In genomic region chr7:54663603-54664234, GRCh38 we compare ENCODE assay signal across 9 cellular contexts.
A peak's percentile ranks its signal among the peaks of the same experiment; 100 is the strongest.
DNase-seq lines count a peak whose midpoint lies in the region; ATAC-seq and TF ChIP-seq lines count a peak whose summit lies in the region.
"Had no signal": no experiment of that assay in that cellular context is flagged by ENCODE, and none has a peak within 500 bp of the region (broad histone marks: within the 10 kb centered on the region; RNA-seq: fewer than 3 reads in every experiment).

No MANE protein-coding gene starts in this region.

- intact Hi-C loops in heart left ventricle (cut with DNase I) (no loop called here), left ventricle myocardium superior (cut with micrococcal nuclease) (no loop called here)
- intact Hi-C loops in activated T-helper 2 cell treated with anti-CD3 and anti-CD28 coated beads, Interferon-gamma antibody, Interleukin-2, Interleukin-4, amounts not matched to agents 10 μg/mL and 5 μg/mL and 100 μg/mL, durations not matched to agents 14 hours and 24 hours and 36 hours (cut with micrococcal nuclease), result no loop called here

- ATAC-seq in heart left ventricle (peak in 1 of 4 donors; percentile 9), left ventricle myocardium superior (no peak), lung (ENCODE audit: insufficient read depth, low FRiP score) (peak; percentile 14)

- H3K27ac Mint-ChIP-seq in activated T-helper 2 cell treated with anti-CD3 and anti-CD28 coated beads, Interferon-gamma antibody, Interleukin-2, Interleukin-4, amounts not matched to agents 10 μg/mL and 5 μg/mL and 100 μg/mL, durations not matched to agents 14 hours and 24 hours and 36 hours, result no peak overlapping the region

- TF ChIP-seq CTCF in heart left ventricle (IDR thresholded peaks at IDR 0.05) (no peak), lung (IDR thresholded peaks at IDR 0.05; ENCODE audit: control extremely low read depth, extremely low read depth) (no peak)

- H3K36me3 ChIP-seq in heart left ventricle (no peaks in the 10 kb centered on the region), lung (ENCODE audit: control insufficient read depth in 2 of 2, insufficient read depth in 2 of 2, low read length in 2 of 2) (no peaks in the 10 kb centered on the region), urinary bladder (ENCODE audit: insufficient read depth) (no peaks in the 10 kb centered on the region)

- no peak overlapping the region for H3K27ac ChIP-seq in heart left ventricle
- no peak overlapping the region for H3K27ac ChIP-seq in lung (ENCODE audit: low read depth in 1 of 2, low read length in 1 of 2)
- H3K27ac ChIP-seq in urinary bladder (ENCODE audit: low read depth), result no peak overlapping the region
- H3K27ac ChIP-seq: HL-60 had no signal

- no peaks in the 10 kb centered on the region for H3K9me3 ChIP-seq in heart left ventricle
- H3K9me3 ChIP-seq in lung (ENCODE audit: control insufficient read depth in 2 of 2, insufficient read depth in 1 of 2, low read length in 1 of 2), result peaks cover 0 to 14% of the 10 kb centered on the region in 2 donors

- peaks cover 3% of the 10 kb centered on the region for H3K9me3 Mint-ChIP-seq in activated T-helper 2 cell treated with anti-CD3 and anti-CD28 coated beads, Interferon-gamma antibody, Interleukin-2, Interleukin-4, amounts not matched to agents 10 μg/mL and 5 μg/mL and 100 μg/mL, durations not matched to agents 14 hours and 24 hours and 36 hours

- peaks cover 0 to 12% (median 3%) of the 10 kb centered on the region in 12 donors for H3K4me1 ChIP-seq in heart left ventricle
- H3K4me1 ChIP-seq in lung (ENCODE audit: control insufficient read depth in 2 of 2, insufficient read depth in 2 of 2, low read length in 2 of 2), result peaks cover 0 to 5% of the 10 kb centered on the region in 2 donors
- peaks cover 2% of the 10 kb centered on the region for H3K4me1 ChIP-seq in urinary bladder (ENCODE audit: insufficient read depth)

- H3K36me3 Mint-ChIP-seq in activated T-helper 2 cell treated with anti-CD3 and anti-CD28 coated beads, Interferon-gamma antibody, Interleukin-2, Interleukin-4, amounts not matched to agents 10 μg/mL and 5 μg/mL and 100 μg/mL, durations not matched to agents 14 hours and 24 hours and 36 hours (ENCODE audit: low read depth), result no peaks in the 10 kb centered on the region

- H3K4me3 ChIP-seq in heart left ventricle (peak overlapping the region in 10 of 12 donors; percentile 24 to 56 (median 45)), lung (no peak overlapping the region), urinary bladder (ENCODE audit: low read depth, low read length) (peak overlapping the region; percentile 28)

- no peak for TF ChIP-seq POLR2A in heart left ventricle (IDR thresholded peaks at IDR 0.05)

- peaks cover 17% of the 10 kb centered on the region for H3K27me3 Mint-ChIP-seq in activated T-helper 2 cell treated with anti-CD3 and anti-CD28 coated beads, Interferon-gamma antibody, Interleukin-2, Interleukin-4, amounts not matched to agents 10 μg/mL and 5 μg/mL and 100 μg/mL, durations not matched to agents 14 hours and 24 hours and 36 hours (ENCODE audit: low read depth)

- WGBS in heart left ventricle, 4 donors, result 15 to 22% (median 18%) methylated on average over 16 of the region's 16 CpGs
- 17 to 25% methylated on average over 16 of the region's 16 CpGs for WGBS in lung, 2 donors
- 22% methylated on average over 16 of the region's 16 CpGs for WGBS in urinary bladder

- DNase-seq in heart left ventricle, result no peak
- DNase-seq in left ventricle myocardium superior, result no peak
- DNase-seq in activated T-helper 2 cell treated with anti-CD3 and anti-CD28 coated beads, Interferon-gamma antibody, Interleukin-2, Interleukin-4, amounts not matched to agents 10 μg/mL and 5 μg/mL and 100 μg/mL, durations not matched to agents 14 hours and 24 hours and 36 hours (ENCODE audit: low spot score), result no peak
- DNase-seq in lung (ENCODE audit: low spot score), result no peak
- DNase-seq in GM19238 (ENCODE audit: insufficient read length, low spot score), result no peak
- DNase-seq in DMS153 treated with DMSO at 0.1 percent for 48 hours (lab: John Stamatoyannopoulos, UW; ENCODE audit: unreplicated experiment), result no peak
- DNase-seq in cerebellar cortex (ENCODE audit: low spot score), result no peak

- H3K27me3 ChIP-seq in heart left ventricle (peaks cover 0 to 61% (median 14%) of the 10 kb centered on the region in 9 donors), lung (ENCODE audit: control insufficient read depth, insufficient read depth) (peaks cover 17% of the 10 kb centered on the region)

- peaks cover 5% of the 10 kb centered on the region for H3K4me1 Mint-ChIP-seq in activated T-helper 2 cell treated with anti-CD3 and anti-CD28 coated beads, Interferon-gamma antibody, Interleukin-2, Interleukin-4, amounts not matched to agents 10 μg/mL and 5 μg/mL and 100 μg/mL, durations not matched to agents 14 hours and 24 hours and 36 hours (ENCODE audit: low read depth)

- H3K4me3 Mint-ChIP-seq in activated T-helper 2 cell treated with anti-CD3 and anti-CD28 coated beads, Interferon-gamma antibody, Interleukin-2, Interleukin-4, amounts not matched to agents 10 μg/mL and 5 μg/mL and 100 μg/mL, durations not matched to agents 14 hours and 24 hours and 36 hours (ENCODE audit: low read depth), result peak overlapping the region; percentile 34
